In the genomic region with DNA sequence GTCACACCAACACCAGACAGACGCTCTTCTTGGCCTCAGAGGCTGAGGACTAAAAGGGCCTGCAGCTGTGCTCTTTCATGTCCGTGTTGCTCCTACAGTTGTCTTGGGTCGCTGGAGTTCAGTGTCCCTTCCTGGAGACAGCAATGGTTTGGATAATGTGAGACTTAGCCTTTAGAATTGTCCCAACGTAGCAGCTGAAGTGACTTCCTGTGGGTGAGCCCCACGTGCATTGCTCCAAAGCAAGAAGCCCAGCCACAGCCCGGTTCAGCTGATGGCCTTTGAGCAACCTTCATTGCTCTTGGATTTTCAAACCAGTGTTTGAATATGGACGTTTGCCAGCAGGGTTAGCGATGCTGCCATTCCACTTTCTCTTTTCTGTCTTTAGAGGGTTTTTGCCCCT, we compare ENCODE assay signal across 15 cellular contexts. TPM values are rescaled to one million over a fixed set of nuclear protein-coding genes. Genes with fewer than 3 reads are reported as not detected.
DNase-seq lines count a peak whose midpoint lies in the region; ATAC-seq, FAIRE-seq and TF ChIP-seq lines count a peak whose summit lies in the region.
"Had no signal": no experiment of that assay in that cellular context is flagged by ENCODE, and none has a peak within 500 bp of the region (broad histone marks: within the 10 kb centered on the region; RNA-seq: fewer than 3 reads in every experiment).

No MANE protein-coding gene starts in this region.

- DNase-seq in NCI-H82 (lab: John Stamatoyannopoulos, UW) (peak; percentile 25), NCI-H82 treated with DMSO at 0.1 percent for 48 hours (lab: John Stamatoyannopoulos, UW; ENCODE audit: unreplicated experiment) (no peak), right cardiac atrium (no peak), small intestine (peak; percentile 16), mesenteric fat pad (ENCODE audit: low spot score) (no peak), COLO829 (ENCODE audit: low spot score) (no peak)
- DNase-seq: ACHN; activated CD4-positive, alpha-beta T cell treated with anti-CD3 and anti-CD28 coated beads, Interleukin-2, amount 50 U/mL, for 1 hour; activated gamma-delta T cell treated with Interleukin-2 at 50 U/mL for 16 hours; islet precursor cell; NCI-H2029; PC-9 had no signal

- H3F3A ChIP-seq in OCI-LY1 (ENCODE audit: insufficient read depth, low read length): no peaks in the 10 kb centered on the region

- peak; percentile 32 for ATAC-seq in right cardiac atrium
- ATAC-seq in HG02885 (IDR thresholded peaks at IDR 0.05; ENCODE audit: poor library complexity, unreplicated experiment): no peak
- ATAC-seq: HCT116 had no signal

- peaks cover 34% of the 10 kb centered on the region for H3K4me1 ChIP-seq in OCI-LY1 (ENCODE audit: insufficient read depth, low read length, severe bottlenecking)
- H3K4me1 ChIP-seq in right cardiac atrium (ENCODE audit: control insufficient read depth, insufficient read depth, low read length): peaks cover 3% of the 10 kb centered on the region
- peaks cover 0 to 3% of the 10 kb centered on the region in 2 donors for H3K4me1 ChIP-seq in small intestine (ENCODE audit: control insufficient read depth in 2 of 2, insufficient read depth in 1 of 2, low read depth in 1 of 2, low read length in 1 of 2)

- no peaks in the 10 kb centered on the region for H3K9me2 ChIP-seq in OCI-LY1 (ENCODE audit: low read depth, low read length)

- intact Hi-C loops in right cardiac atrium (cut with DNase I): no loop called here

- H3K4me3 ChIP-seq in OCI-LY1 (ENCODE audit: low read depth, low read length, poor library complexity, severe bottlenecking) (no peak overlapping the region), right cardiac atrium (ENCODE audit: low read length) (no peak overlapping the region), small intestine (ENCODE audit: low read depth in 1 of 2, low read length in 2 of 2) (no peak overlapping the region)
- H3K4me3 ChIP-seq: PC-9 had no signal

- H3K9me3 ChIP-seq in OCI-LY1 (ENCODE audit: low read length): no peaks in the 10 kb centered on the region
- H3K9me3 ChIP-seq in right cardiac atrium (ENCODE audit: control insufficient read depth, low read length): no peaks in the 10 kb centered on the region
- H3K9me3 ChIP-seq in small intestine (ENCODE audit: control insufficient read depth, low read depth): no peaks in the 10 kb centered on the region

- H3K4me2 ChIP-seq in OCI-LY1 (ENCODE audit: low read length): peak overlapping the region; percentile 40
- H3K4me2 ChIP-seq: PC-9 had no signal

- no peaks in the 10 kb centered on the region for H4K20me1 ChIP-seq in OCI-LY1 (ENCODE audit: insufficient read depth, low read length)

- no peak for FAIRE-seq in small intestine (lab: Jason Lieb, UNC)

- H3K27ac ChIP-seq in OCI-LY1 (ENCODE audit: low read depth, low read length, poor library complexity, severe bottlenecking): peak overlapping the region; percentile 79
- H3K27ac ChIP-seq in right cardiac atrium (ENCODE audit: low read length): no peak overlapping the region
- H3K27ac ChIP-seq in small intestine (ENCODE audit: low read depth in 1 of 2, low read length in 1 of 2): peak overlapping the region in 1 of 2 donors; percentile 43
- H3K27ac ChIP-seq: PC-9 had no signal

- peak overlapping the region; percentile 2; the same call in 1 of the 2 replicates for H3K9ac ChIP-seq in OCI-LY1 (ENCODE audit: low read length)

- no peaks in the 10 kb centered on the region for H3K79me2 ChIP-seq in OCI-LY1 (ENCODE audit: insufficient read depth, low read length)

- H2AFZ ChIP-seq in OCI-LY1 (ENCODE audit: low read length): no peak overlapping the region
- H2AFZ ChIP-seq: PC-9 had no signal

- peaks cover 24% of the 10 kb centered on the region for H3K36me3 ChIP-seq in OCI-LY1 (ENCODE audit: insufficient read depth, low read length)
- peaks cover 3 to 17% of the 10 kb centered on the region in 2 donors for H3K36me3 ChIP-seq in small intestine (ENCODE audit: control insufficient read depth in 2 of 2, insufficient read depth in 2 of 2, low read length in 2 of 2)

- 29% methylated on average over 8 of the region's 8 CpGs for WGBS in right cardiac atrium
- 28 to 39% (median 35%) methylated on average over 8 of the region's 8 CpGs for WGBS in small intestine, 3 donors

- no peak for TF ChIP-seq CTCF in OCI-LY1 (IDR thresholded peaks at IDR 0.05; ENCODE audit: low read length)

- no peaks in the 10 kb centered on the region for H3K27me3 ChIP-seq in OCI-LY1 (ENCODE audit: insufficient read depth, low read length)
- H3K27me3 ChIP-seq in right cardiac atrium (ENCODE audit: control insufficient read depth, insufficient read depth): no peaks in the 10 kb centered on the region
- no peaks in the 10 kb centered on the region for H3K27me3 ChIP-seq in small intestine (ENCODE audit: control insufficient read depth in 2 of 2, insufficient read depth in 2 of 2, low read length in 2 of 2)

RNA-seq across cellular contexts. Expression of gene TMEM11, which starts 19.8 kb away (rescaled TPM):
- total RNA-seq in right cardiac atrium: 10 to 100 TPM; 26.2 to 30.7 (median 27.5) TPM
- 46.2 TPM for polyA plus RNA-seq in right cardiac atrium
- 10 to 100 TPM; 23.8 to 38.7 (median 30.0) TPM for polyA plus RNA-seq in small intestine
- 37.9 TPM for total RNA-seq in mesenteric fat pad

RNA-seq across cellular contexts. Expression of gene NATD1, which starts 59.0 kb away (rescaled TPM):
- 10 to 100 TPM in 3 of 4 donors, 1 to 10 TPM in 1; 8.1 to 15.7 (median 12.1) TPM for total RNA-seq in right cardiac atrium
- 10.9 TPM for polyA plus RNA-seq in right cardiac atrium
- 1 to 10 TPM; 2.4 to 2.9 (median 2.8) TPM for polyA plus RNA-seq in small intestine
- total RNA-seq in mesenteric fat pad: 17.4 TPM

Comparison
In these comparisons a context has a peak if more than half of its experiments do, and no peak if none do; other contexts are left out.
1. DNase-seq: peak in NCI-H82 (single experiment) and small intestine (single experiment); none in NCI-H82 treated with DMSO at 0.1 percent for 48 hours (single experiment), right cardiac atrium (0 of 3), mesenteric fat pad (single experiment) and COLO829 (single experiment).